Comparison of ENCODE assay signal across 2 cellular contexts in the genomic region with DNA sequence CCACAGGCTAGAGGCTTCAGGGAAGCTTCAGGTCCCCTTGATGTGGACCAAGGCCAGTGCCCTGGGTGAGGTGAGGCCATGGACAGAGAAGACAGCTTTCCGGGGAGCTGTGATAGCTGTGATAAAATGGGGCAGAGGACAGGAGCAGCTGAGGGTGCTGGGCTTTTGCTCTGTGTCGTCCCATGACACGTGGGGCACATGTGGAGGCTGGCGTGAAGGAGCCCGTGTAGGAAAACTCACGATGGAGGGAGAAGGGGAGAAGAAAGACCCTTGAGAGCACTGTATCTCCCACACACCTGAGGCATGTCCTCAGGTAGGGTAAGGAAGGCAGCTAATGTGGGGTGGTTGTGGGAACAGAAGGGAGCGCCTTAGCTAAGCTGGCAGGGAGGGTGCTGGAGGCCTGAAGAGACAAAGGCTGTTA.
TF ChIP-seq lines count a peak whose summit lies in the region.

No MANE protein-coding gene starts in this region.

TF ChIP-seq in liver, 16 proteins besides CTCF, POLR2A, EP300 and RAD21:
- TF ChIP-seq GABPA (IDR thresholded peaks at IDR 0.05 in 1 of 2, conservative IDR thresholded peaks at IDR 0.05 in 1 of 2): no peak

TF ChIP-seq in HepG2, 621 proteins besides CTCF, POLR2A, EP300 and RAD21:
- no peak for TF ChIP-seq ZNF10 (CRISPR knock-in tag; IDR thresholded peaks at IDR 0.05; ENCODE audit: borderline replicate concordance, low read depth)
- no peak for TF ChIP-seq FIP1L1 (IDR thresholded peaks at IDR 0.05; ENCODE audit: borderline replicate concordance, insufficient read depth, low read depth, low read length)
- TF ChIP-seq ZNF616 (CRISPR knock-in tag; IDR thresholded peaks at IDR 0.05; ENCODE audit: low read depth): no peak
- TF ChIP-seq, protein P1, sequence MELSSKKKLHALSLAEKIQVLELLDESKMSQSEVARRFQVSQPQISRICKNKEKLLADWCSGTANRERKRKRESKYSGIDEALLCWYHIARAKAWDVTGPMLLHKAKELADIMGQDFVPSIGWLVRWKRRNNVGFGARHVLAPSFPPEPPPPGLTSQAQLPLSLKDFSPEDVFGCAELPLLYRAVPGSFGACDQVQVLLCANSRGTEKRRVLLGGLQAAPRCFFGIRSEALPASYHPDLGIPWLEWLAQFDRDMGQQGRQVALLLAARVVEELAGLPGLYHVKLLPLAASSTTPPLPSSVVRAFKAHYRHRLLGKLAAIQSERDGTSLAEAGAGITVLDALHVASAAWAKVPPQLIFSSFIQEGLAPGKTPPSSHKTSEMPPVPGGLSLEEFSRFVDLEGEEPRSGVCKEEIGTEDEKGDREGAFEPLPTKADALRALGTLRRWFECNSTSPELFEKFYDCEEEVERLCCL (CRISPR knock-in tag; IDR thresholded peaks at IDR 0.05; ENCODE audit: borderline replicate concordance): no peak
- TF ChIP-seq, protein P2, sequence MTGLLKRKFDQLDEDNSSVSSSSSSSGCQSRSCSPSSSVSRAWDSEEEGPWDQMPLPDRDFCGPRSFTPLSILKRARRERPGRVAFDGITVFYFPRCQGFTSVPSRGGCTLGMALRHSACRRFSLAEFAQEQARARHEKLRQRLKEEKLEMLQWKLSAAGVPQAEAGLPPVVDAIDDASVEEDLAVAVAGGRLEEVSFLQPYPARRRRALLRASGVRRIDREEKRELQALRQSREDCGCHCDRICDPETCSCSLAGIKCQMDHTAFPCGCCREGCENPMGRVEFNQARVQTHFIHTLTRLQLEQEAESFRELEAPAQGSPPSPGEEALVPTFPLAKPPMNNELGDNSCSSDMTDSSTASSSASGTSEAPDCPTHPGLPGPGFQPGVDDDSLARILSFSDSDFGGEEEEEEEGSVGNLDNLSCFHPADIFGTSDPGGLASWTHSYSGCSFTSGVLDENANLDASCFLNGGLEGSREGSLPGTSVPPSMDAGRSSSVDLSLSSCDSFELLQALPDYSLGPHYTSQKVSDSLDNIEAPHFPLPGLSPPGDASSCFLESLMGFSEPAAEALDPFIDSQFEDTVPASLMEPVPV (CRISPR knock-in tag; IDR thresholded peaks at IDR 0.05): no peak
- no peak for TF ChIP-seq SRSF1 (optimal IDR thresholded peaks at IDR 0.05; ENCODE audit: low read depth, low read length)
- TF ChIP-seq FOXA3 (CRISPR knock-in tag; IDR thresholded peaks at IDR 0.05): no peak
- no peak for TF ChIP-seq ZNF101 (CRISPR knock-in tag; IDR thresholded peaks at IDR 0.05; ENCODE audit: borderline replicate concordance, low read depth)
